1 cellular context compared by ENCODE assay signal in genomic region chr4:1337376-1337831, GRCh38.
TF ChIP-seq lines count a peak whose summit lies in the region.

No MANE protein-coding gene starts in this region.

TF ChIP-seq in A549, 52 proteins besides CTCF, POLR2A, EP300 and RAD21 (continued from another document):
- TF ChIP-seq ATOH8 (CRISPR knock-in tag; IDR thresholded peaks at IDR 0.05; ENCODE audit: low read depth) (no peak), HMGXB4 (CRISPR knock-in tag; IDR thresholded peaks at IDR 0.05; ENCODE audit: borderline replicate concordance) (no peak), GATA3 (IDR thresholded peaks at IDR 0.05; ENCODE audit: borderline replicate concordance) (no peak), BCL3 (IDR thresholded peaks at IDR 0.05) (no peak), SMC3 (IDR thresholded peaks at IDR 0.05) (no peak), E2F6 (IDR thresholded peaks at IDR 0.05; ENCODE audit: borderline replicate concordance, low read depth) (no peak)
